In the genomic region with DNA sequence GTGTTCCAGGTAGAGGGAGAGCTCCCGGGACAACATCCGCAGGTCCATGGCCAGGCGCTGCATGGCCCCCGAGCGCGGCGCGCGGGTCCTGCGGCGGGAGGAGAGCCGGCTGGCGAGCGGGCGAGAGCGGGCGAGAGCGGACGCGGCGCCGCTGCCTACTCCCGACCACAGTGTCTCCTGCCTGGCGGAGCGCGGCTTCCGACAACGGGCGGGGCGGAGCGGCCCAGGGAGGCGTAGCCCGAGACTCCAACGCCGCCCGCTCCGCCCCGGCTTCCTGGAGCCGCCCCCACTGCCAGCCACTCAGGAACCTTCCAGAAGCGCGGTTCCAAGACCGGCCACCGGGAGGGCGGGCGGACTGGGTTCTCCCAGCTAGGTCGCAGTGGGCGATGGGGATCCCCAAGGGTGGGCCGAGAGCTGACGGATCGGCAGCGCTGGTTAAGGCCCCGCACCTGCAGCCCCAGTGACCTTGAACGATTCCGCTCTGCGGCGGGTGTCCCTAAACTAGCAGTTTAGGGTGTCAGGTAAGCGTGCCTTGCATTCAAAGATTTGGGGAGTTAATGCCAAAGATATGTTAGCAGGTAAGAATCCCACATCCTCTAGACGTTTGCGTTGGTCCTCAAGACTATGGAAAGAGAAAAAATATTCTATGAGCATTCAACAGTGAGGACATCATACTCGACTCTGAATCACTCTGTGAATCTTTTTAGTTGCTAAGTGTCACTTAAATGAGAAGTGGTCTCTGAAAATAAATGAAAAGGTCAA, we compare ENCODE assay signal across 8 cellular contexts. TPM values are rescaled to one million over a fixed set of nuclear protein-coding genes. Genes with fewer than 3 reads are reported as not detected.
A peak's percentile ranks its signal among the peaks of the same experiment; 100 is the strongest.
DNase-seq lines count a peak whose midpoint lies in the region; TF ChIP-seq lines count a peak whose summit lies in the region.

ABHD3 (minus strand) TSS at position 172 of the 762 bp plus-strand sequence; CDS start at position 63, 109 bp downstream.

- no peaks in the 10 kb centered on the region for H3K79me2 ChIP-seq in neural progenitor cell (ENCODE audit: low read depth)

- H3K4me1 Mint-ChIP-seq in neural progenitor cell = peaks cover 9% of the 10 kb centered on the region

- H4K20me1 ChIP-seq in neural progenitor cell (ENCODE audit: low read depth) = no peaks in the 10 kb centered on the region

- H2AFZ ChIP-seq in neural progenitor cell (replicated peaks) = peak within 1 kb of the TSS; percentile 70

- peak within 1 kb of the TSS; percentile 92 for H3K4me3 Mint-ChIP-seq in neural progenitor cell

- H3K4me2 ChIP-seq in neural progenitor cell = peak within 1 kb of the TSS; percentile 76

- H3K36me3 ChIP-seq in ES-I3 (ENCODE audit: insufficient read depth, low read length) (no peaks in the 10 kb centered on the region), neural progenitor cell (no peaks in the 10 kb centered on the region)

- H3F3A ChIP-seq in neural progenitor cell (ENCODE audit: low read depth) = peaks cover 27% of the 10 kb centered on the region

- peaks cover 14% of the 10 kb centered on the region for H3K27me3 ChIP-seq in neural progenitor cell

- H3K27me3 Mint-ChIP-seq in neural progenitor cell (ENCODE audit: insufficient read depth, low read depth) = peaks cover 6% of the 10 kb centered on the region

- H3K9me3 Mint-ChIP-seq in neural progenitor cell = peaks cover 16% of the 10 kb centered on the region

- peak; percentile 83 for DNase-seq in H4 (ENCODE audit: low spot score)
- DNase-seq in LoVo (ENCODE audit: low spot score) = peak; percentile 93
- DNase-seq in SHP77 (lab: John Stamatoyannopoulos, UW) = peak; percentile 70 to 93
- DNase-seq in activated effector memory CD4-positive, alpha-beta T cell treated with anti-CD3 and anti-CD28 coated beads, Interleukin-2, amount 50 U/mL, for 16 hours = peak; percentile 98
- DNase-seq in fibroblast of villous mesenchyme (ENCODE audit: low read depth) = peak; percentile 90
- peak; percentile 95 for DNase-seq in neural progenitor cell (ENCODE audit: low spot score)
- DNase-seq in stromal cell of bone marrow (ENCODE audit: low read depth) = peak; percentile 84

- no peaks in the 10 kb centered on the region for H3K9me3 ChIP-seq in ES-I3 (ENCODE audit: control insufficient read depth, insufficient read depth, low read length)
- no peaks in the 10 kb centered on the region for H3K9me3 ChIP-seq in neural progenitor cell (ENCODE audit: low read depth)

- TF ChIP-seq CTCF in fibroblast of villous mesenchyme (IDR thresholded peaks at IDR 0.05; ENCODE audit: insufficient read depth, low read depth, low read length) (peak; percentile 42), neural progenitor cell (IDR thresholded peaks at IDR 0.05) (peak; percentile 28)

- no peak within 1 kb of the TSS for H3K27ac ChIP-seq in neural progenitor cell

- no peak within 1 kb of the TSS for H3K27ac Mint-ChIP-seq in neural progenitor cell

- H3K4me1 ChIP-seq in ES-I3 (ENCODE audit: insufficient read depth, low read length) (no peaks in the 10 kb centered on the region), neural progenitor cell (no peaks in the 10 kb centered on the region)

- peak within 1 kb of the TSS; percentile 87 for H3K4me3 ChIP-seq in fibroblast of villous mesenchyme (ENCODE audit: low read depth, low read length)
- H3K4me3 ChIP-seq in neural progenitor cell = peak within 1 kb of the TSS; percentile 53

- peak within 1 kb of the TSS; percentile 76 for H3K9ac ChIP-seq in ES-I3 (ENCODE audit: low read depth, low read length)
- no peak within 1 kb of the TSS for H3K9ac ChIP-seq in neural progenitor cell

- peaks cover 9% of the 10 kb centered on the region for H3K36me3 Mint-ChIP-seq in neural progenitor cell

RNA-seq across cellular contexts. Expression of gene ABHD3, which starts in this region (rescaled TPM):
- 12.9 and 16.2 TPM in 2 replicates for total RNA-seq in H4 (2014; rRNA removed; shearing (Covaris generic))
- total RNA-seq in fibroblast of villous mesenchyme (5.2 and 8.6 TPM in 2 replicates), neural progenitor cell (ENCODE audit: low replicate concordance) (13.5 and 21.0 TPM in 2 replicates)
